Comparison of ENCODE assay signal across 8 cellular contexts in genomic region chr11:73376803-73377629, GRCh38. TPM values are rescaled to one million over a fixed set of nuclear protein-coding genes. Genes with fewer than 3 reads are reported as not detected.
DNase-seq lines count a peak whose midpoint lies in the region; ATAC-seq and TF ChIP-seq lines count a peak whose summit lies in the region.

No MANE protein-coding gene starts in this region.

- H3K36me3 ChIP-seq in parathyroid adenoma (ENCODE audit: control insufficient read depth, insufficient read depth, low read length) (no peaks in the 10 kb centered on the region), transverse colon (no peaks in the 10 kb centered on the region)

- DNase-seq in AG08395 (ENCODE audit: low spot score) = peak; percentile 87
- peak; percentile 72 for DNase-seq in HK-2 (ENCODE audit: unreplicated experiment)
- DNase-seq in SK-MEL-5 (ENCODE audit: low read depth, low spot score) = peak; percentile 55
- DNase-seq in activated naive CD4-positive, alpha-beta T cell treated with anti-CD3 and anti-CD28 coated beads, Interleukin-2, amount 10 ng/mL, durations not matched to agents 7 days and 5 days = peak; percentile 75
- peak; percentile 48 for DNase-seq in glutamatergic neuron
- peak; percentile 65 for DNase-seq in transverse colon

- 0 to 6% methylated on average over 2 to 56 of the region's 56 CpGs for WGBS in transverse colon (ENCODE audit: low coverage in 1 of 2), 2 donors

- H3K27ac Mint-ChIP-seq in activated naive CD4-positive, alpha-beta T cell treated with anti-CD3 and anti-CD28 coated beads, Interleukin-2, amount 10 ng/mL, durations not matched to agents 7 days and 5 days = peak overlapping the region; percentile 91
- peak overlapping the region; percentile 3 for H3K27ac Mint-ChIP-seq in glutamatergic neuron (ENCODE audit: unreplicated experiment)

- no peaks in the 10 kb centered on the region for H3K79me2 ChIP-seq in parathyroid adenoma

- no peaks in the 10 kb centered on the region for H3K27me3 Mint-ChIP-seq in activated naive CD4-positive, alpha-beta T cell treated with anti-CD3 and anti-CD28 coated beads, Interleukin-2, amount 10 ng/mL, durations not matched to agents 7 days and 5 days
- peaks cover 4% of the 10 kb centered on the region for H3K27me3 Mint-ChIP-seq in glutamatergic neuron (ENCODE audit: unreplicated experiment)

- peak; percentile 48 for TF ChIP-seq POLR2A in transverse colon (IDR thresholded peaks at IDR 0.05)

- peak overlapping the region; percentile 80 for H2AFZ ChIP-seq in parathyroid adenoma

- peak overlapping the region; percentile 49 for H3K4me3 ChIP-seq in parathyroid adenoma (ENCODE audit: low read depth, low read length)
- H3K4me3 ChIP-seq in transverse colon = peak overlapping the region; percentile 47 to 82 (median 60)

- H3K9me3 ChIP-seq in parathyroid adenoma (ENCODE audit: control insufficient read depth, low read length) (no peaks in the 10 kb centered on the region), transverse colon (no peaks in the 10 kb centered on the region)

- H3K4me1 ChIP-seq in parathyroid adenoma (no peaks in the 10 kb centered on the region), transverse colon (peaks cover 0 to 27% (median 12%) of the 10 kb centered on the region in 4 donors)

- no peaks in the 10 kb centered on the region for H3K9me3 Mint-ChIP-seq in activated naive CD4-positive, alpha-beta T cell treated with anti-CD3 and anti-CD28 coated beads, Interleukin-2, amount 10 ng/mL, durations not matched to agents 7 days and 5 days
- H3K9me3 Mint-ChIP-seq in glutamatergic neuron (ENCODE audit: unreplicated experiment) = peaks cover 15% of the 10 kb centered on the region

- peak; percentile 24 for ATAC-seq in GM18909 (IDR thresholded peaks at IDR 0.05; ENCODE audit: poor library complexity, unreplicated experiment)

- H3K27ac ChIP-seq in parathyroid adenoma = no peak overlapping the region
- H3K27ac ChIP-seq in transverse colon = peak overlapping the region; percentile 85 to 92 (median 88)

- no peaks in the 10 kb centered on the region for H3K27me3 ChIP-seq in parathyroid adenoma (ENCODE audit: control insufficient read depth, insufficient read depth, low read length)
- H3K27me3 ChIP-seq in transverse colon = no peaks in the 10 kb centered on the region

- CTCF ChIA-PET in activated naive CD4-positive, alpha-beta T cell treated with anti-CD3 and anti-CD28 coated beads, Interleukin-2, amount 10 ng/mL, durations not matched to agents 7 days and 5 days (lab: Charles Lee) = interaction anchor here (1.0 to 4.9 kb wide), 2 partner anchors 26 to 284 kb away, joined by 4 to 22 read pairs; no protein-coding TSS in a partner anchor

- no peak for TF ChIP-seq EP300 in transverse colon (IDR thresholded peaks at IDR 0.05; ENCODE audit: low read depth)

- intact Hi-C loops in transverse colon (cut with DNase I; ENCODE audit: low total_unique reads) = no loop called here

- H3K4me1 Mint-ChIP-seq in activated naive CD4-positive, alpha-beta T cell treated with anti-CD3 and anti-CD28 coated beads, Interleukin-2, amount 10 ng/mL, durations not matched to agents 7 days and 5 days = peaks cover 48% of the 10 kb centered on the region
- H3K4me1 Mint-ChIP-seq in glutamatergic neuron (ENCODE audit: low read depth, unreplicated experiment) = peaks cover 11% of the 10 kb centered on the region

- H3K36me3 Mint-ChIP-seq in activated naive CD4-positive, alpha-beta T cell treated with anti-CD3 and anti-CD28 coated beads, Interleukin-2, amount 10 ng/mL, durations not matched to agents 7 days and 5 days = peaks cover 5% of the 10 kb centered on the region
- no peaks in the 10 kb centered on the region for H3K36me3 Mint-ChIP-seq in glutamatergic neuron (ENCODE audit: unreplicated experiment)

- in situ Hi-C loops in SK-MEL-5 (cut with HindIII; ENCODE audit: low pct_unique_long_range_greater_than_20kb, low sequenced_read_pairs) = no loop called here
- in situ Hi-C loops in transverse colon (cut with MboI; ENCODE audit: low pct_ligation_motif_present in 1 of 4, low pct_unique_long_range_greater_than_20kb in 1 of 4, low sequenced_read_pairs in 3 of 4) = no loop called here

- H3K4me2 ChIP-seq in parathyroid adenoma (ENCODE audit: low read length) = peak overlapping the region; percentile 61

- peak overlapping the region; percentile 92 for H3K4me3 Mint-ChIP-seq in activated naive CD4-positive, alpha-beta T cell treated with anti-CD3 and anti-CD28 coated beads, Interleukin-2, amount 10 ng/mL, durations not matched to agents 7 days and 5 days
- H3K4me3 Mint-ChIP-seq in glutamatergic neuron (ENCODE audit: unreplicated experiment) = peak overlapping the region; percentile 82

- H3K9ac ChIP-seq in parathyroid adenoma = no peak overlapping the region

- TF ChIP-seq CTCF in glutamatergic neuron (IDR thresholded peaks at IDR 0.05; ENCODE audit: partially characterized antibody, unreplicated experiment) = no peak
- TF ChIP-seq CTCF in parathyroid adenoma (IDR thresholded peaks at IDR 0.05) = no peak
- TF ChIP-seq CTCF in transverse colon (IDR thresholded peaks at IDR 0.05) = no peak

RNA-seq across cellular contexts. Expression of gene RELT, which starts 0.8 kb away (rescaled TPM):
- 11.8 and 11.9 TPM in 2 replicates for total RNA-seq in SK-MEL-5 (2014; rRNA removed; shearing (Covaris generic))
- polyA plus RNA-seq in SK-MEL-5 (2015; cell fraction: cytosol; rRNA removed) = 13.4 and 15.7 TPM in 2 replicates
- 24.1 and 35.5 TPM in 2 replicates for polyA plus RNA-seq in SK-MEL-5 (2015; cell fraction: nucleus; rRNA removed)
- total RNA-seq in glutamatergic neuron (ENCODE audit: unreplicated experiment) = 9.2 TPM
- 10 to 100 TPM in 1 of 4 donors, 1 to 10 TPM in 3; 2.0 to 10.1 (median 6.1) TPM for total RNA-seq in transverse colon
